In the genomic region with DNA sequence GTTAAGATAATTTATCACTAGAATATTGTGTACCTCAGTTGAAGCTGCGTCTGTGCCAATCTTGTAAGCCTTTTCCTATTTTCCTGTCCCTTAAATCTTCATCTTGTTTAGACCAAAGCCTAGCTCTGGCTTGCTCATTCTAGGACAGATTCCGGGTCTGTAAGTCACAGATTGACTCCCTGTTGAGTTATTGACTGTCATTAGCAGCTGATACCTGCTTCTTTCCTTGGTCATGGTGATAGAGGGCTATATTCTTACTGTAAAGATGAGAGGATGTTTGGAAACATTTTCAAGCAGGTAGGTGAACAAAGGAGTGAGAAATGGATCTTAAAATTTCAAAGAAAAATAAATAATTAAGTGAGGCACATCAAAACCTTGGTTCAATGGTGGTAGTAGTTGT, we compare ENCODE assay signal across 20 cellular contexts.
DNase-seq lines count a peak whose midpoint lies in the region; ATAC-seq, FAIRE-seq and TF ChIP-seq lines count a peak whose summit lies in the region.
"Had no signal": no experiment of that assay in that cellular context is flagged by ENCODE, and none has a peak within 500 bp of the region (broad histone marks: within the 10 kb centered on the region; RNA-seq: fewer than 3 reads in every experiment).

No MANE protein-coding gene starts in this region.

- H3K9me3 Mint-ChIP-seq in activated naive CD8-positive, alpha-beta T cell treated with anti-CD3 and anti-CD28 coated beads, Interleukin-2, amount 50 U/mL, for 24 hours: no peaks in the 10 kb centered on the region
- no peaks in the 10 kb centered on the region for H3K9me3 Mint-ChIP-seq in activated naive CD8-positive, alpha-beta T cell treated with anti-CD3 and anti-CD28 coated beads for 36 hours
- H3K9me3 Mint-ChIP-seq in stimulated activated naive B cell treated with anti-CD40 and anti-IgM and Interleukin-4, amounts not matched to agents 10 μg/mL and 1 μg/mL and 100 μg/mL, for 72 hours: peaks cover 22 to 23% of the 10 kb centered on the region in 2 donors

- H3K36me3 ChIP-seq in SU-DHL-6 (ENCODE audit: low read length): 0 out of 2 replicates have a peak, but pooled peaks cover 7% of the 10 kb centered on the region
- H3K36me3 ChIP-seq: SJSA1 had no signal

- no peak for DNase-seq in activated naive CD8-positive, alpha-beta T cell treated with anti-CD3 and anti-CD28 coated beads, Interleukin-2, amount 50 U/mL, for 24 hours
- DNase-seq in activated naive CD8-positive, alpha-beta T cell treated with anti-CD3 and anti-CD28 coated beads for 36 hours: no peak
- peak; percentile 4 for DNase-seq in iPS-NIHi11 (ENCODE audit: low spot score)
- no peak for DNase-seq in stimulated activated naive B cell treated with anti-CD40 and anti-IgM and Interleukin-4, amounts not matched to agents 10 μg/mL and 1 μg/mL and 100 μg/mL, for 72 hours
- no peak for DNase-seq in activated T-cell treated with anti-CD3 and anti-CD28 coated beads, Interleukin-2, amount 50 U/mL, for 48 hours
- DNase-seq in HTR-8/SVneo (ENCODE audit: insufficient read length, low spot score): no peak
- no peak for DNase-seq in DMS114 treated with DMSO at 0.1 percent for 48 hours (lab: John Stamatoyannopoulos, UW; ENCODE audit: unreplicated experiment)
- DNase-seq: CD8-positive, alpha-beta T cell; DMS153; HCEC 1CT; NCI-H1105 treated with DMSO at 0.1 percent for 48 hours; NCI-H226; NCI-H748 treated with DMSO at 0.1 percent for 48 hours had no signal

- peak overlapping the region; percentile 51 for H3K4me3 ChIP-seq in SU-DHL-6 (ENCODE audit: insufficient read depth, low read length, poor library complexity, severe bottlenecking)
- H3K4me3 ChIP-seq: GM23248, SJSA1 had no signal

- H3K27me3 ChIP-seq in SU-DHL-6 (ENCODE audit: low read length): no peaks in the 10 kb centered on the region
- H3K27me3 ChIP-seq: SJSA1 had no signal

- H3K4me1 Mint-ChIP-seq in activated naive CD8-positive, alpha-beta T cell treated with anti-CD3 and anti-CD28 coated beads, Interleukin-2, amount 50 U/mL, for 24 hours: peaks cover 4% of the 10 kb centered on the region
- no peaks in the 10 kb centered on the region for H3K4me1 Mint-ChIP-seq in activated naive CD8-positive, alpha-beta T cell treated with anti-CD3 and anti-CD28 coated beads for 36 hours
- H3K4me1 Mint-ChIP-seq in stimulated activated naive B cell treated with anti-CD40 and anti-IgM and Interleukin-4, amounts not matched to agents 10 μg/mL and 1 μg/mL and 100 μg/mL, for 72 hours: peaks cover 30 to 38% of the 10 kb centered on the region in 2 donors

- H3K27me3 Mint-ChIP-seq in activated naive CD8-positive, alpha-beta T cell treated with anti-CD3 and anti-CD28 coated beads, Interleukin-2, amount 50 U/mL, for 24 hours: no peaks in the 10 kb centered on the region
- H3K27me3 Mint-ChIP-seq in activated naive CD8-positive, alpha-beta T cell treated with anti-CD3 and anti-CD28 coated beads for 36 hours: no peaks in the 10 kb centered on the region
- no peaks in the 10 kb centered on the region for H3K27me3 Mint-ChIP-seq in stimulated activated naive B cell treated with anti-CD40 and anti-IgM and Interleukin-4, amounts not matched to agents 10 μg/mL and 1 μg/mL and 100 μg/mL, for 72 hours

- no peaks in the 10 kb centered on the region for H3K36me3 Mint-ChIP-seq in activated naive CD8-positive, alpha-beta T cell treated with anti-CD3 and anti-CD28 coated beads, Interleukin-2, amount 50 U/mL, for 24 hours (ENCODE audit: low read depth)
- no peaks in the 10 kb centered on the region for H3K36me3 Mint-ChIP-seq in activated naive CD8-positive, alpha-beta T cell treated with anti-CD3 and anti-CD28 coated beads for 36 hours
- peaks cover 23 to 28% of the 10 kb centered on the region in 2 donors for H3K36me3 Mint-ChIP-seq in stimulated activated naive B cell treated with anti-CD40 and anti-IgM and Interleukin-4, amounts not matched to agents 10 μg/mL and 1 μg/mL and 100 μg/mL, for 72 hours
- H3K36me3 Mint-ChIP-seq: CD8-positive, alpha-beta T cell had no signal

- H3K4me3 Mint-ChIP-seq in activated naive CD8-positive, alpha-beta T cell treated with anti-CD3 and anti-CD28 coated beads, Interleukin-2, amount 50 U/mL, for 24 hours: peak overlapping the region; percentile 18
- no peak overlapping the region for H3K4me3 Mint-ChIP-seq in activated naive CD8-positive, alpha-beta T cell treated with anti-CD3 and anti-CD28 coated beads for 36 hours
- H3K4me3 Mint-ChIP-seq in stimulated activated naive B cell treated with anti-CD40 and anti-IgM and Interleukin-4, amounts not matched to agents 10 μg/mL and 1 μg/mL and 100 μg/mL, for 72 hours: peak overlapping the region; percentile 70 to 74
- H3K4me3 Mint-ChIP-seq: CD8-positive, alpha-beta T cell had no signal

- no peak for TF ChIP-seq CTCF in SU-DHL-6 (IDR thresholded peaks at IDR 0.05; ENCODE audit: insufficient read depth, low read length, poor library complexity, severe bottlenecking)

- peak overlapping the region; percentile 66 for H3K9ac ChIP-seq in SU-DHL-6 (ENCODE audit: low read length)
- H3K9ac ChIP-seq: GM23248, KMS-11 had no signal

- ATAC-seq in activated naive CD8-positive, alpha-beta T cell treated with anti-CD3 and anti-CD28 coated beads, Interleukin-2, amount 50 U/mL, for 24 hours: no peak
- ATAC-seq in stimulated activated naive B cell treated with anti-CD40 and anti-IgM and Interleukin-4, amounts not matched to agents 10 μg/mL and 1 μg/mL and 100 μg/mL, for 72 hours (replicated peaks): no peak
- ATAC-seq: CD8-positive, alpha-beta T cell had no signal

- H3K27ac Mint-ChIP-seq in activated naive CD8-positive, alpha-beta T cell treated with anti-CD3 and anti-CD28 coated beads, Interleukin-2, amount 50 U/mL, for 24 hours: no peak overlapping the region
- H3K27ac Mint-ChIP-seq in activated naive CD8-positive, alpha-beta T cell treated with anti-CD3 and anti-CD28 coated beads for 36 hours: no peak overlapping the region
- H3K27ac Mint-ChIP-seq in stimulated activated naive B cell treated with anti-CD40 and anti-IgM and Interleukin-4, amounts not matched to agents 10 μg/mL and 1 μg/mL and 100 μg/mL, for 72 hours: peak overlapping the region; percentile 53
- H3K27ac Mint-ChIP-seq: CD8-positive, alpha-beta T cell had no signal

- H3K9me2 ChIP-seq in SU-DHL-6 (replicated peaks; ENCODE audit: insufficient read depth, low read length): no peaks in the 10 kb centered on the region

- H4K20me1 ChIP-seq in SU-DHL-6 (ENCODE audit: low read depth, low read length): no peaks in the 10 kb centered on the region

- H3F3A ChIP-seq in SU-DHL-6 (ENCODE audit: insufficient read depth): peaks cover 34% of the 10 kb centered on the region

- H3K27ac ChIP-seq in SU-DHL-6 (ENCODE audit: low read depth, low read length): peak overlapping the region; percentile 99
- H3K27ac ChIP-seq: 22Rv1, GM23248, HL-60, KMS-11, SJSA1 had no signal

- peaks cover 4% of the 10 kb centered on the region; the same call in 1 of the 2 replicates for H3K79me2 ChIP-seq in SU-DHL-6 (ENCODE audit: insufficient read depth, low read length)

- FAIRE-seq in HTR-8/SVneo (lab: Jason Lieb, UNC): no peak
- FAIRE-seq: RCC 7860 had no signal

- H2AFZ ChIP-seq in SU-DHL-6 (ENCODE audit: low read depth, low read length, severe bottlenecking): no peak overlapping the region
- H2AFZ ChIP-seq: GM23248 had no signal

- H3K9me3 ChIP-seq in SU-DHL-6 (ENCODE audit: insufficient read depth, low read length): no peaks in the 10 kb centered on the region
- H3K9me3 ChIP-seq: SJSA1 had no signal

- H3K4me2 ChIP-seq in SU-DHL-6 (ENCODE audit: low read depth, low read length, poor library complexity, severe bottlenecking): peak overlapping the region; percentile 94
- H3K4me2 ChIP-seq: KMS-11 had no signal
